9 cellular contexts compared by ENCODE assay signal in genomic region chr16:13359835-13360234, GRCh38.
"Had no signal": no experiment of that assay in that cellular context is flagged by ENCODE, and none has a peak within 500 bp of the region (broad histone marks: within the 10 kb centered on the region; RNA-seq: fewer than 3 reads in every experiment).

No MANE protein-coding gene starts in this region.

- H3K27ac ChIP-seq: HL-60, KMS-11 had no signal

- H3K4me3 Mint-ChIP-seq: H9 had no signal

- DNase-seq: GOT3, H9, HCEC 1CT, IMR-90, Karpas-422, KBM-7 had no signal

- H3K4me2 ChIP-seq: KMS-11 had no signal

- FAIRE-seq: H54 had no signal

- H3K9ac ChIP-seq: KMS-11 had no signal
